ENCODE assay signal across 7 cellular contexts in the genomic region with DNA sequence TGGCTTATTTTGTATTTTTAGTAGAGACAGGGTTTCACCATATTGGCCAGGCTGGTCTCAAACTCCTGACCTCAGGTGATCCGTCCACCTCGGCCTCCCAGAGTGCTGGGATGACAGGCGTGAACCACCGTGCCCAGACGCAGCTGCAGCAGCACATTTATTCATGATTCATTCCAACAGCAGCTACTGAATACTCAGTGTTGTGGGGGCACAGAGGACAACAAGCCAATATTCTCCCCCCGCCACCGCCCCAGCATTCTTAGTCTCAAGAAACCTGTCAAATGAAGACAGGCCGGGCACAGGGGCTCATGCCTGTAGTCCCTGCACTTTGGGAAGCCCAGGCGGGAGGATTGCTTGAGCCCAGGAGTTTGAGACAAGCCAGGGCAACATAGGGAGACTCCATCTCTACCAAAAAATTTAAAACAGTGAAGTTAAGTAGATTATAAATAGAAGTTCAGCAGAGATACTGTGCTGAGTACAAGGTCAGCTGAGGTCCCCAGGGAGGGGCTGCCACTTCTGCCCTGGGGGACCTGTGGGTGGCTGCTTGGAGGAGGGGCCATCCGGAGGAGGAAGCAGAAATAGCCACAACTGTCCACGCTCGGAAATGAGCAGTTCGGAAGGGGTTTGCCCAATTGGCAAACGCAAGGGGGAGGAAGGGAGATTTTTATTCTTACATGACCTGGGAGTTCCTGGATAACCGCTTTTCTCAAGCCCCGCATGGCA. TPM values are rescaled to one million over a fixed set of nuclear protein-coding genes. Genes with fewer than 3 reads are reported as not detected.
A peak's percentile ranks its signal among the peaks of the same experiment; 100 is the strongest.
DNase-seq lines count a peak whose midpoint lies in the region; ATAC-seq, FAIRE-seq and TF ChIP-seq lines count a peak whose summit lies in the region.

No MANE protein-coding gene starts in this region.

- H3K79me2 ChIP-seq in Karpas-422 (ENCODE audit: low read length) (peaks cover 85% of the 10 kb centered on the region), keratinocyte (ENCODE audit: control insufficient read depth, insufficient read depth, low read length) (peaks cover 75% of the 10 kb centered on the region)

- H3K27me3 ChIP-seq in Karpas-422 (ENCODE audit: low read length) (no peaks in the 10 kb centered on the region), keratinocyte (ENCODE audit: control insufficient read depth, extremely low read depth, insufficient read depth, low read length) (no peaks in the 10 kb centered on the region), subcutaneous abdominal adipose tissue (ENCODE audit: control insufficient read depth in 5 of 5, insufficient read depth in 4 of 5, low read length in 5 of 5) (no peaks in the 10 kb centered on the region)

- H3K27ac ChIP-seq in Karpas-422 (ENCODE audit: low read length): peak overlapping the region; percentile 81
- peak overlapping the region; percentile 79 for H3K27ac ChIP-seq in adipose tissue (ENCODE audit: low read depth, low read length)
- peak overlapping the region; percentile 32 for H3K27ac ChIP-seq in keratinocyte (ENCODE audit: control insufficient read depth, insufficient read depth, low read length)
- peak overlapping the region; percentile 93 for H3K27ac ChIP-seq in subcutaneous abdominal adipose tissue (ENCODE audit: low read depth, low read length)

- WGBS in adipose tissue, 3 donors: 19 to 52% (median 27%) methylated on average over 16 of the region's 16 CpGs

- H3K9me1 ChIP-seq in keratinocyte (ENCODE audit: control insufficient read depth, extremely low read depth, insufficient read depth, low read length): peaks cover 2% of the 10 kb centered on the region

- H3K9me2 ChIP-seq in Karpas-422 (replicated peaks; ENCODE audit: insufficient read depth, low read length): no peaks in the 10 kb centered on the region

- peak overlapping the region; percentile 91 for H3K4me2 ChIP-seq in Karpas-422 (ENCODE audit: low read depth, low read length, poor library complexity, severe bottlenecking)
- H3K4me2 ChIP-seq in keratinocyte (ENCODE audit: control insufficient read depth, extremely low read depth, insufficient read depth, low read depth, low read length): peak overlapping the region; percentile 20

- no peak for FAIRE-seq in keratinocyte (lab: Jason Lieb, UNC)

- peak overlapping the region; percentile 64 for H3K4me3 ChIP-seq in Karpas-422 (ENCODE audit: low read length)
- H3K4me3 ChIP-seq in keratinocyte (ENCODE audit: control insufficient read depth in 2 of 3, extremely low read depth in 1 of 3, insufficient read depth in 2 of 3, low read depth in 1 of 3, low read length in 3 of 3): no peak overlapping the region
- peak overlapping the region in 4 of 5 donors; percentile 11 to 42 (median 26) for H3K4me3 ChIP-seq in subcutaneous abdominal adipose tissue (ENCODE audit: low read depth in 1 of 5, low read length in 5 of 5)

- no peaks in the 10 kb centered on the region for H3K9me3 ChIP-seq in Karpas-422 (ENCODE audit: low read length)
- H3K9me3 ChIP-seq in keratinocyte (ENCODE audit: control insufficient read depth, low read depth, low read length): no peaks in the 10 kb centered on the region
- no peaks in the 10 kb centered on the region for H3K9me3 ChIP-seq in subcutaneous abdominal adipose tissue (ENCODE audit: control insufficient read depth in 5 of 5, low read length in 5 of 5)

- H3K9ac ChIP-seq in Karpas-422 (ENCODE audit: low read length) (peak overlapping the region; percentile 63), keratinocyte (ENCODE audit: control insufficient read depth, extremely low read depth, insufficient read depth, low read length) (peak overlapping the region; percentile 13), subcutaneous abdominal adipose tissue (ENCODE audit: low read length in 5 of 5) (peak overlapping the region in 4 of 5 donors; percentile 53 to 68 (median 66))

- peaks cover 65% of the 10 kb centered on the region for H4K20me1 ChIP-seq in Karpas-422 (ENCODE audit: insufficient read depth, low read depth, low read length)
- peaks cover 29% of the 10 kb centered on the region for H4K20me1 ChIP-seq in keratinocyte (ENCODE audit: control insufficient read depth, extremely low read depth, insufficient read depth, low read length)

- ATAC-seq in GM19025 (IDR thresholded peaks at IDR 0.05; ENCODE audit: low read depth, unreplicated experiment): peak; percentile 22

- dilution Hi-C loops in keratinocyte (cut with MboI; ENCODE audit: extremely low pct_ligation_motif_present, low sequenced_read_pairs): no loop called here

- H3K36me3 ChIP-seq in Karpas-422 (ENCODE audit: insufficient read depth, low read length) (no peaks in the 10 kb centered on the region), keratinocyte (ENCODE audit: control insufficient read depth in 2 of 2, extremely low read depth in 1 of 2, insufficient read depth in 2 of 2, low read length in 2 of 2) (peaks cover 0 to 6% of the 10 kb centered on the region in 2 experiments), subcutaneous abdominal adipose tissue (ENCODE audit: control insufficient read depth in 5 of 5, insufficient read depth in 5 of 5, low read length in 5 of 5) (peaks cover 0 to 2% (median 0%) of the 10 kb centered on the region in 5 donors)

- H3K4me1 ChIP-seq in Karpas-422 (ENCODE audit: low read length) (peaks cover 71% of the 10 kb centered on the region), keratinocyte (ENCODE audit: control insufficient read depth, extremely low read depth, insufficient read depth, low read length) (peaks cover 31% of the 10 kb centered on the region), subcutaneous abdominal adipose tissue (ENCODE audit: control insufficient read depth in 5 of 5, insufficient read depth in 5 of 5, low read length in 5 of 5) (peaks cover 5 to 80% (median 65%) of the 10 kb centered on the region in 5 donors)

- DNase-seq in Karpas-422 (peak; percentile 87), keratinocyte (ENCODE audit: low read depth, low spot score) (no peak), cerebellum (ENCODE audit: low spot score) (no peak)
- DNase-seq in effector CD8-positive, alpha-beta T cell (lab: John Stamatoyannopoulos, UW): no peak

- no peak for TF ChIP-seq CTCF in keratinocyte (optimal IDR thresholded peaks at IDR 0.05 in 1 of 3, IDR thresholded peaks at IDR 0.05 in 1 of 3, conservative IDR thresholded peaks at IDR 0.05 in 1 of 3; ENCODE audit: extremely low read depth in 1 of 3, insufficient read depth in 2 of 3, low read length in 3 of 3)

- no peak overlapping the region for H2AFZ ChIP-seq in Karpas-422 (ENCODE audit: low read length)
- no peak overlapping the region for H2AFZ ChIP-seq in keratinocyte (ENCODE audit: control insufficient read depth, low read length)

RNA-seq across cellular contexts. Expression of a gene that starts 4.3 kb away (rescaled TPM):
- 10.8 and 13.3 TPM in 2 replicates for total RNA-seq in Karpas-422 (2014; rRNA removed; shearing (Covaris generic); ENCODE audit: low replicate concordance)
- polyA plus RNA-seq in adipose tissue: 10 to 100 TPM in 1 of 3 donors, 1 to 10 TPM in 2; 5.8 to 17.4 (median 8.4) TPM
- polyA plus RNA-seq in keratinocyte: 3.0 to 4.6 TPM (median 3.3 TPM) in 3 replicates
- polyA plus RNA-seq in keratinocyte (2011; ENCODE audit: low read depth): 14.9 TPM
- polyA plus RNA-seq in keratinocyte (2011; cell fraction: cytosol; rRNA removed): 2.0 and 3.4 TPM in 2 replicates
- 7.6 and 9.5 TPM in 2 replicates for polyA plus RNA-seq in keratinocyte (2011; cell fraction: nucleus; rRNA removed)
- polyA plus RNA-seq in keratinocyte (2012; ENCODE audit: low replicate concordance): 6.4 and 6.8 TPM in 2 replicates
- polyA minus RNA-seq in keratinocyte: 6.0 to 24.1 TPM (median 7.4 TPM) in 3 replicates
- polyA minus RNA-seq in keratinocyte (2011; cell fraction: cytosol; rRNA and poly(A)+ RNA removed): 5.9 TPM
- polyA minus RNA-seq in keratinocyte (2011; cell fraction: nucleus; rRNA and poly(A)+ RNA removed): 8.8 and 10.9 TPM in 2 replicates
- total RNA-seq in cerebellum: 12.0 TPM

RNA-seq across cellular contexts. Expression of a gene that starts 16.7 kb away (rescaled TPM):
- total RNA-seq in Karpas-422 (2014; rRNA removed; shearing (Covaris generic); ENCODE audit: low replicate concordance): 82.3 and 101 TPM in 2 replicates
- polyA plus RNA-seq in adipose tissue (10 to 100 TPM; 68.0 to 70.9 (median 69.8) TPM), keratinocyte (51.1 to 108 TPM (median 56.1 TPM) in 3 replicates)
- 61.5 TPM for polyA plus RNA-seq in keratinocyte (2011; ENCODE audit: low read depth)
- 89.9 and 126 TPM in 2 replicates for polyA plus RNA-seq in keratinocyte (2011; cell fraction: cytosol; rRNA removed)
- 163 and 205 TPM in 2 replicates for polyA plus RNA-seq in keratinocyte (2011; cell fraction: nucleus; rRNA removed)
- 66.6 and 121 TPM in 2 replicates for polyA plus RNA-seq in keratinocyte (2012; ENCODE audit: low replicate concordance)
- 113 to 554 TPM (median 119 TPM) in 3 replicates for polyA minus RNA-seq in keratinocyte
- 91.5 TPM for polyA minus RNA-seq in keratinocyte (2011; cell fraction: cytosol; rRNA and poly(A)+ RNA removed)
- polyA minus RNA-seq in keratinocyte (2011; cell fraction: nucleus; rRNA and poly(A)+ RNA removed): 90.5 and 127 TPM in 2 replicates
- 56.6 TPM for total RNA-seq in cerebellum

Comparison
In these comparisons a context has a peak if more than half of its experiments do, and no peak if none do; other contexts are left out.
1. H3K27ac ChIP-seq: peak in every context shown above with its lines; median percentile 93 in subcutaneous abdominal adipose tissue; 81 in Karpas-422; 79 in adipose tissue; 32 in keratinocyte.
2. H3K4me3 ChIP-seq: peak in Karpas-422 (single experiment) and subcutaneous abdominal adipose tissue (4 of 5); none in keratinocyte (0 of 3).
3. H3K9ac ChIP-seq: peak in every context shown above with its lines; median percentile 66 in subcutaneous abdominal adipose tissue; 63 in Karpas-422; 13 in keratinocyte.